In the genomic region with DNA sequence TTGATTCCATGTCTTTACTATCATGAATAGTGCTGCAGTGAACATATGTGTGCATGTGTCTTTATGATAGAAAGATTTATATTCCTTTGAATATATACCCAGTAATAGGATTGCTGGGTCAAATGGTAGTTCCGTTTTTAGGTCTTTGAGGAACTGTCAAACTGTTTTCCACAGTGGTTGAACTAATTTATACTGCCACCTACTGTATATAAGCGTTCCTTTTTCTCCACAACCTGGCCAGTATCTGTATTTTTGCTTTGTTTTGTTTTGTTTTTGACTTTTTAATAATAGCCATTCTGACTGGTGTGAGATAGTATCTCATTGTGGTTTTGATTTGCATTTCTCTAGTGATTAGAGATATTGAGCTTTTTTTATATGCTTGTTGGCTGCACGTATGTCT, we compare ENCODE assay signal across 12 cellular contexts.
A peak's percentile ranks its signal among the peaks of the same experiment; 100 is the strongest.
DNase-seq lines count a peak whose midpoint lies in the region; ATAC-seq and TF ChIP-seq lines count a peak whose summit lies in the region.
"Had no signal": no experiment of that assay in that cellular context is flagged by ENCODE, and none has a peak within 500 bp of the region (broad histone marks: within the 10 kb centered on the region; RNA-seq: fewer than 3 reads in every experiment).

No MANE protein-coding gene starts in this region.

- H3K27me3 ChIP-seq in DOHH2 (ENCODE audit: control insufficient read depth, low read length) (no peaks in the 10 kb centered on the region), Karpas-422 (ENCODE audit: low read length) (no peaks in the 10 kb centered on the region)
- H3K27me3 ChIP-seq in CD8-positive, alpha-beta memory T cell (ENCODE audit: insufficient read depth, low read length, poor library complexity, severe bottlenecking) = no peaks in the 10 kb centered on the region

- H3K27ac Mint-ChIP-seq in CD8-positive, alpha-beta memory T cell = no peak overlapping the region
- H3K27ac Mint-ChIP-seq: naive thymus-derived CD4-positive, alpha-beta T cell had no signal

- H3K9me3 Mint-ChIP-seq in CD8-positive, alpha-beta memory T cell = peaks cover 0 to 9% (median 3%) of the 10 kb centered on the region in 5 donors

- H3K9me2 ChIP-seq in DOHH2 (replicated peaks; ENCODE audit: control insufficient read depth, low read length) = no peaks in the 10 kb centered on the region
- H3K9me2 ChIP-seq in Karpas-422 (replicated peaks; ENCODE audit: insufficient read depth, low read length) = no peaks in the 10 kb centered on the region

- H3K79me2 ChIP-seq in DOHH2 (ENCODE audit: control insufficient read depth, low read length) (no peaks in the 10 kb centered on the region), Karpas-422 (ENCODE audit: low read length) (no peaks in the 10 kb centered on the region)

- H3K36me3 ChIP-seq in DOHH2 (ENCODE audit: control insufficient read depth, low read length) (no peaks in the 10 kb centered on the region), Karpas-422 (ENCODE audit: insufficient read depth, low read length) (no peaks in the 10 kb centered on the region)
- no peaks in the 10 kb centered on the region for H3K36me3 ChIP-seq in CD8-positive, alpha-beta memory T cell (ENCODE audit: insufficient read depth, low read length)

- H3K27me3 Mint-ChIP-seq in CD8-positive, alpha-beta memory T cell = no peaks in the 10 kb centered on the region
- H3K27me3 Mint-ChIP-seq: naive thymus-derived CD4-positive, alpha-beta T cell had no signal

- no peaks in the 10 kb centered on the region for H4K20me1 ChIP-seq in DOHH2 (ENCODE audit: control insufficient read depth, insufficient read depth, low read depth, low read length)
- H4K20me1 ChIP-seq in Karpas-422 (ENCODE audit: insufficient read depth, low read depth, low read length) = no peaks in the 10 kb centered on the region

- DNase-seq in Karpas-422 (peak; percentile 72), left kidney (ENCODE audit: low read depth, low spot score) (peak; percentile 2), SHP77 treated with DMSO at 0.1 percent for 48 hours (lab: John Stamatoyannopoulos, UW) (no peak)
- no peak for DNase-seq in activated CD4-positive, alpha-beta T cell treated with anti-CD3 and anti-CD28 coated beads for 1 hour
- no peak for DNase-seq in CD8-positive, alpha-beta memory T cell
- DNase-seq: activated T-cell treated with anti-CD3 and anti-CD28 coated beads, Interleukin-2, amount 50 U/mL, for 1 hour; naive thymus-derived CD4-positive, alpha-beta T cell; NCI-H2081; T-helper 2 cell had no signal

- H3K4me3 ChIP-seq in DOHH2 (ENCODE audit: low read length) = no peak overlapping the region
- H3K4me3 ChIP-seq in Karpas-422 (ENCODE audit: low read length) = no peak overlapping the region
- no peak overlapping the region for H3K4me3 ChIP-seq in CD8-positive, alpha-beta memory T cell (ENCODE audit: low read length)

- H3K4me1 Mint-ChIP-seq in CD8-positive, alpha-beta memory T cell = no peaks in the 10 kb centered on the region
- H3K4me1 Mint-ChIP-seq: naive thymus-derived CD4-positive, alpha-beta T cell had no signal

- CTCF ChIA-PET in CD8-positive, alpha-beta memory T cell (lab: Charles Lee) = no interaction called here

- POLR2A ChIA-PET in CD8-positive, alpha-beta memory T cell (lab: Charles Lee) = no interaction called here

- H3K4me2 ChIP-seq in DOHH2 (ENCODE audit: low read length) (no peak overlapping the region), Karpas-422 (ENCODE audit: low read depth, low read length, poor library complexity, severe bottlenecking) (no peak overlapping the region)

- H2AFZ ChIP-seq in Karpas-422 (ENCODE audit: low read length) = no peak overlapping the region

- H3K9me3 ChIP-seq in DOHH2 (ENCODE audit: control insufficient read depth, insufficient read depth, low read length) = no peaks in the 10 kb centered on the region
- H3K9me3 ChIP-seq in Karpas-422 (ENCODE audit: low read length) = no peaks in the 10 kb centered on the region; the same call in 1 of the 2 replicates
- no peaks in the 10 kb centered on the region for H3K9me3 ChIP-seq in CD8-positive, alpha-beta memory T cell (ENCODE audit: low read length)

- no peaks in the 10 kb centered on the region for H3K36me3 Mint-ChIP-seq in CD8-positive, alpha-beta memory T cell
- H3K36me3 Mint-ChIP-seq: naive thymus-derived CD4-positive, alpha-beta T cell had no signal

- no peak for ATAC-seq in HG03342 (IDR thresholded peaks at IDR 0.05; ENCODE audit: unreplicated experiment)
- ATAC-seq: naive thymus-derived CD4-positive, alpha-beta T cell had no signal

- H3K9ac ChIP-seq in Karpas-422 (ENCODE audit: low read length) = no peak overlapping the region

- no peak overlapping the region for H3K27ac ChIP-seq in DOHH2 (ENCODE audit: low read depth, low read length)
- H3K27ac ChIP-seq in Karpas-422 (ENCODE audit: low read length) = no peak overlapping the region
- no peak overlapping the region for H3K27ac ChIP-seq in VCaP
- H3K27ac ChIP-seq in CD8-positive, alpha-beta memory T cell (ENCODE audit: low read depth, low read length) = no peak overlapping the region

- TF ChIP-seq CTCF in DOHH2 (IDR thresholded peaks at IDR 0.05; ENCODE audit: low read depth, low read length, poor library complexity, severe bottlenecking) = peak; percentile 43
- peak; percentile 58; the same call in 1 of the 2 replicates for TF ChIP-seq CTCF in VCaP (conservative IDR thresholded peaks at IDR 0.05)

- no peaks in the 10 kb centered on the region for H3F3A ChIP-seq in DOHH2 (ENCODE audit: control insufficient read depth, insufficient read depth)

- H3K4me1 ChIP-seq in DOHH2 (ENCODE audit: control insufficient read depth, low read length) (no peaks in the 10 kb centered on the region), Karpas-422 (ENCODE audit: low read length) (no peaks in the 10 kb centered on the region)
- H3K4me1 ChIP-seq in CD8-positive, alpha-beta memory T cell (ENCODE audit: insufficient read depth, low read length) = no peaks in the 10 kb centered on the region

- no peak overlapping the region for H3K4me3 Mint-ChIP-seq in CD8-positive, alpha-beta memory T cell
- H3K4me3 Mint-ChIP-seq: naive thymus-derived CD4-positive, alpha-beta T cell had no signal

Comparison
In these comparisons a context has a peak if more than half of its experiments do, and no peak if none do; other contexts are left out.
1. DNase-seq: peak in Karpas-422 (single experiment) and left kidney (single experiment); none in activated CD4-positive, alpha-beta T cell treated with anti-CD3 and anti-CD28 coated beads for 1 hour (single experiment), CD8-positive, alpha-beta memory T cell (0 of 5) and SHP77 treated with DMSO at 0.1 percent for 48 hours (single experiment).